ENCODE assay signal across 2 cellular contexts in the genomic region with DNA sequence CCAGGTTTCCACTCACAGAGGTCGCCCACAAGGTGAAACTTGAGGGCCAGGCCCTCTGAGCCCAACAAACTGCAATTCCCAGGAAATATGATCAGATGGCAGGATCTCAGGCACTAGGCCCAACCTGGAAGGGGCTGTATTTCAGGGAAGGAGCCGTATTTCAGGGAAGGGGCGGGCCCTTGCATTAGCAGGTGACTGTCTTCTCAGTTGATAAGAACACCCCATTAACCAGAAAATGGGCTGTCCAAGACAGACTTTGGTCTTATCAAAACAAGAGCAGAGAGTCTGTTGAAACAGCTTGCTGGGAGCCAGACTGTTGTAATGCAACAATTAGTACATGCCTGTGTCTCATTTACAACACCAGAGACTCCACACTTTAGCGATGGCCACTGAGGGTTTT.
A peak's percentile ranks its signal among the peaks of the same experiment; 100 is the strongest.
TF ChIP-seq lines count a peak whose summit lies in the region.

No MANE protein-coding gene starts in this region.

TF ChIP-seq in K562, 482 proteins besides CTCF, POLR2A, EP300 and RAD21 (continues in another document):
- TF ChIP-seq FOS (IDR thresholded peaks at IDR 0.05; ENCODE audit: extremely low read depth, insufficient read length): no peak
- TF ChIP-seq, protein P1, sequence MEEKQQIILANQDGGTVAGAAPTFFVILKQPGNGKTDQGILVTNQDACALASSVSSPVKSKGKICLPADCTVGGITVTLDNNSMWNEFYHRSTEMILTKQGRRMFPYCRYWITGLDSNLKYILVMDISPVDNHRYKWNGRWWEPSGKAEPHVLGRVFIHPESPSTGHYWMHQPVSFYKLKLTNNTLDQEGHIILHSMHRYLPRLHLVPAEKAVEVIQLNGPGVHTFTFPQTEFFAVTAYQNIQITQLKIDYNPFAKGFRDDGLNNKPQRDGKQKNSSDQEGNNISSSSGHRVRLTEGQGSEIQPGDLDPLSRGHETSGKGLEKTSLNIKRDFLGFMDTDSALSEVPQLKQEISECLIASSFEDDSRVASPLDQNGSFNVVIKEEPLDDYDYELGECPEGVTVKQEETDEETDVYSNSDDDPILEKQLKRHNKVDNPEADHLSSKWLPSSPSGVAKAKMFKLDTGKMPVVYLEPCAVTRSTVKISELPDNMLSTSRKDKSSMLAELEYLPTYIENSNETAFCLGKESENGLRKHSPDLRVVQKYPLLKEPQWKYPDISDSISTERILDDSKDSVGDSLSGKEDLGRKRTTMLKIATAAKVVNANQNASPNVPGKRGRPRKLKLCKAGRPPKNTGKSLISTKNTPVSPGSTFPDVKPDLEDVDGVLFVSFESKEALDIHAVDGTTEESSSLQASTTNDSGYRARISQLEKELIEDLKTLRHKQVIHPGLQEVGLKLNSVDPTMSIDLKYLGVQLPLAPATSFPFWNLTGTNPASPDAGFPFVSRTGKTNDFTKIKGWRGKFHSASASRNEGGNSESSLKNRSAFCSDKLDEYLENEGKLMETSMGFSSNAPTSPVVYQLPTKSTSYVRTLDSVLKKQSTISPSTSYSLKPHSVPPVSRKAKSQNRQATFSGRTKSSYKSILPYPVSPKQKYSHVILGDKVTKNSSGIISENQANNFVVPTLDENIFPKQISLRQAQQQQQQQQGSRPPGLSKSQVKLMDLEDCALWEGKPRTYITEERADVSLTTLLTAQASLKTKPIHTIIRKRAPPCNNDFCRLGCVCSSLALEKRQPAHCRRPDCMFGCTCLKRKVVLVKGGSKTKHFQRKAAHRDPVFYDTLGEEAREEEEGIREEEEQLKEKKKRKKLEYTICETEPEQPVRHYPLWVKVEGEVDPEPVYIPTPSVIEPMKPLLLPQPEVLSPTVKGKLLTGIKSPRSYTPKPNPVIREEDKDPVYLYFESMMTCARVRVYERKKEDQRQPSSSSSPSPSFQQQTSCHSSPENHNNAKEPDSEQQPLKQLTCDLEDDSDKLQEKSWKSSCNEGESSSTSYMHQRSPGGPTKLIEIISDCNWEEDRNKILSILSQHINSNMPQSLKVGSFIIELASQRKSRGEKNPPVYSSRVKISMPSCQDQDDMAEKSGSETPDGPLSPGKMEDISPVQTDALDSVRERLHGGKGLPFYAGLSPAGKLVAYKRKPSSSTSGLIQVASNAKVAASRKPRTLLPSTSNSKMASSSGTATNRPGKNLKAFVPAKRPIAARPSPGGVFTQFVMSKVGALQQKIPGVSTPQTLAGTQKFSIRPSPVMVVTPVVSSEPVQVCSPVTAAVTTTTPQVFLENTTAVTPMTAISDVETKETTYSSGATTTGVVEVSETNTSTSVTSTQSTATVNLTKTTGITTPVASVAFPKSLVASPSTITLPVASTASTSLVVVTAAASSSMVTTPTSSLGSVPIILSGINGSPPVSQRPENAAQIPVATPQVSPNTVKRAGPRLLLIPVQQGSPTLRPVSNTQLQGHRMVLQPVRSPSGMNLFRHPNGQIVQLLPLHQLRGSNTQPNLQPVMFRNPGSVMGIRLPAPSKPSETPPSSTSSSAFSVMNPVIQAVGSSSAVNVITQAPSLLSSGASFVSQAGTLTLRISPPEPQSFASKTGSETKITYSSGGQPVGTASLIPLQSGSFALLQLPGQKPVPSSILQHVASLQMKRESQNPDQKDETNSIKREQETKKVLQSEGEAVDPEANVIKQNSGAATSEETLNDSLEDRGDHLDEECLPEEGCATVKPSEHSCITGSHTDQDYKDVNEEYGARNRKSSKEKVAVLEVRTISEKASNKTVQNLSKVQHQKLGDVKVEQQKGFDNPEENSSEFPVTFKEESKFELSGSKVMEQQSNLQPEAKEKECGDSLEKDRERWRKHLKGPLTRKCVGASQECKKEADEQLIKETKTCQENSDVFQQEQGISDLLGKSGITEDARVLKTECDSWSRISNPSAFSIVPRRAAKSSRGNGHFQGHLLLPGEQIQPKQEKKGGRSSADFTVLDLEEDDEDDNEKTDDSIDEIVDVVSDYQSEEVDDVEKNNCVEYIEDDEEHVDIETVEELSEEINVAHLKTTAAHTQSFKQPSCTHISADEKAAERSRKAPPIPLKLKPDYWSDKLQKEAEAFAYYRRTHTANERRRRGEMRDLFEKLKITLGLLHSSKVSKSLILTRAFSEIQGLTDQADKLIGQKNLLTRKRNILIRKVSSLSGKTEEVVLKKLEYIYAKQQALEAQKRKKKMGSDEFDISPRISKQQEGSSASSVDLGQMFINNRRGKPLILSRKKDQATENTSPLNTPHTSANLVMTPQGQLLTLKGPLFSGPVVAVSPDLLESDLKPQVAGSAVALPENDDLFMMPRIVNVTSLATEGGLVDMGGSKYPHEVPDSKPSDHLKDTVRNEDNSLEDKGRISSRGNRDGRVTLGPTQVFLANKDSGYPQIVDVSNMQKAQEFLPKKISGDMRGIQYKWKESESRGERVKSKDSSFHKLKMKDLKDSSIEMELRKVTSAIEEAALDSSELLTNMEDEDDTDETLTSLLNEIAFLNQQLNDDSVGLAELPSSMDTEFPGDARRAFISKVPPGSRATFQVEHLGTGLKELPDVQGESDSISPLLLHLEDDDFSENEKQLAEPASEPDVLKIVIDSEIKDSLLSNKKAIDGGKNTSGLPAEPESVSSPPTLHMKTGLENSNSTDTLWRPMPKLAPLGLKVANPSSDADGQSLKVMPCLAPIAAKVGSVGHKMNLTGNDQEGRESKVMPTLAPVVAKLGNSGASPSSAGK (IDR thresholded peaks at IDR 0.05): no peak
- no peak for TF ChIP-seq GTF2A2 (tag; IDR thresholded peaks at IDR 0.05)
- TF ChIP-seq ZNF253 (CRISPR knock-in tag; conservative IDR thresholded peaks at IDR 0.05): no peak
- TF ChIP-seq, protein P2, sequence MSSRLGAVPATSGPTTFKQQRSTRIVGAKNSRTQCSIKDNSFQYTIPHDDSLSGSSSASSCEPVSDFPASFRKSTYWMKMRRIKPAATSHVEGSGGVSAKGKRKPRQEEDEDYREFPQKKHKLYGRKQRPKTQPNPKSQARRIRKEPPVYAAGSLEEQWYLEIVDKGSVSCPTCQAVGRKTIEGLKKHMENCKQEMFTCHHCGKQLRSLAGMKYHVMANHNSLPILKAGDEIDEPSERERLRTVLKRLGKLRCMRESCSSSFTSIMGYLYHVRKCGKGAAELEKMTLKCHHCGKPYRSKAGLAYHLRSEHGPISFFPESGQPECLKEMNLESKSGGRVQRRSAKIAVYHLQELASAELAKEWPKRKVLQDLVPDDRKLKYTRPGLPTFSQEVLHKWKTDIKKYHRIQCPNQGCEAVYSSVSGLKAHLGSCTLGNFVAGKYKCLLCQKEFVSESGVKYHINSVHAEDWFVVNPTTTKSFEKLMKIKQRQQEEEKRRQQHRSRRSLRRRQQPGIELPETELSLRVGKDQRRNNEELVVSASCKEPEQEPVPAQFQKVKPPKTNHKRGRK (tag; IDR thresholded peaks at IDR 0.05): no peak
- TF ChIP-seq POLR2AphosphoS5 (IDR thresholded peaks at IDR 0.05; ENCODE audit: control insufficient read depth, insufficient read depth, low read depth, low read length): peak; percentile 64
- TF ChIP-seq ZFX (CRISPR knock-in tag; IDR thresholded peaks at IDR 0.05): peak; percentile 71
- TF ChIP-seq, protein P3, sequence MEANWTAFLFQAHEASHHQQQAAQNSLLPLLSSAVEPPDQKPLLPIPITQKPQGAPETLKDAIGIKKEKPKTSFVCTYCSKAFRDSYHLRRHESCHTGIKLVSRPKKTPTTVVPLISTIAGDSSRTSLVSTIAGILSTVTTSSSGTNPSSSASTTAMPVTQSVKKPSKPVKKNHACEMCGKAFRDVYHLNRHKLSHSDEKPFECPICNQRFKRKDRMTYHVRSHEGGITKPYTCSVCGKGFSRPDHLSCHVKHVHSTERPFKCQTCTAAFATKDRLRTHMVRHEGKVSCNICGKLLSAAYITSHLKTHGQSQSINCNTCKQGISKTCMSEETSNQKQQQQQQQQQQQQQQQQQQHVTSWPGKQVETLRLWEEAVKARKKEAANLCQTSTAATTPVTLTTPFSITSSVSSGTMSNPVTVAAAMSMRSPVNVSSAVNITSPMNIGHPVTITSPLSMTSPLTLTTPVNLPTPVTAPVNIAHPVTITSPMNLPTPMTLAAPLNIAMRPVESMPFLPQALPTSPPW (CRISPR knock-in tag; IDR thresholded peaks at IDR 0.05): 0 out of 2 replicates have a peak, but pooled peaks have one; percentile 35

TF ChIP-seq in SK-N-SH, 30 proteins besides CTCF, POLR2A, EP300 and RAD21:
- TF ChIP-seq, protein P4, sequence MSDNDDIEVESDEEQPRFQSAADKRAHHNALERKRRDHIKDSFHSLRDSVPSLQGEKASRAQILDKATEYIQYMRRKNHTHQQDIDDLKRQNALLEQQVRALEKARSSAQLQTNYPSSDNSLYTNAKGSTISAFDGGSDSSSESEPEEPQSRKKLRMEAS (IDR thresholded peaks at IDR 0.05; ENCODE audit: low read depth): no peak
- no peak for TF ChIP-seq TCF12 (IDR thresholded peaks at IDR 0.05)
- no peak for TF ChIP-seq FOXM1 (IDR thresholded peaks at IDR 0.05; ENCODE audit: low read depth)
- TF ChIP-seq RFX5 (IDR thresholded peaks at IDR 0.05; ENCODE audit: low read length): no peak
- TF ChIP-seq YY1 (IDR thresholded peaks at IDR 0.05; ENCODE audit: low read depth): no peak
- no peak for TF ChIP-seq FOSL2 (IDR thresholded peaks at IDR 0.05; ENCODE audit: borderline replicate concordance, low read depth)
- TF ChIP-seq POLR2AphosphoS5 (IDR thresholded peaks at IDR 0.05; ENCODE audit: low read depth, low read length): no peak
- no peak for TF ChIP-seq JUND (IDR thresholded peaks at IDR 0.05)
- no peak for TF ChIP-seq SMC3 (IDR thresholded peaks at IDR 0.05; ENCODE audit: low read depth, low read length)
- no peak for TF ChIP-seq NRF1 (IDR thresholded peaks at IDR 0.05; ENCODE audit: low read depth, low read length)
- TF ChIP-seq CHD2 (IDR thresholded peaks at IDR 0.05; ENCODE audit: low read length, partially characterized antibody): no peak
